27 cellular contexts compared by ENCODE assay signal in genomic region chr2:220654322-220654721, GRCh38.
DNase-seq lines count a peak whose midpoint lies in the region; ATAC-seq, FAIRE-seq and TF ChIP-seq lines count a peak whose summit lies in the region.
"Had no signal": no experiment of that assay in that cellular context is flagged by ENCODE, and none has a peak within 500 bp of the region (broad histone marks: within the 10 kb centered on the region; RNA-seq: fewer than 3 reads in every experiment).

No MANE protein-coding gene starts in this region.

- TF ChIP-seq EP300 in HepG2 (IDR thresholded peaks at IDR 0.05; ENCODE audit: low read depth in 2 of 2, low read length in 2 of 2) (no peak), HepG2 (CRISPR knock-in tag; IDR thresholded peaks at IDR 0.05; ENCODE audit: borderline replicate concordance) (no peak)

- H3K4me3 ChIP-seq in HepG2 (replicated peaks in 1 of 3; ENCODE audit: insufficient read depth in 1 of 3, low read depth in 2 of 3, low read length in 3 of 3) (no peak overlapping the region), right lobe of liver (no peak overlapping the region), small intestine (ENCODE audit: low read depth in 1 of 2, low read length in 2 of 2) (no peak overlapping the region), mesendoderm (ENCODE audit: low read length) (no peak overlapping the region)
- H3K4me3 ChIP-seq: BLaER1, GM12878 had no signal

- H3K4me2 ChIP-seq in HepG2 (ENCODE audit: low read depth, low read length) (no peak overlapping the region), mesendoderm (ENCODE audit: low read length) (no peak overlapping the region)
- H3K4me2 ChIP-seq: BLaER1 had no signal

- TF ChIP-seq RAD21 in HepG2 (CRISPR knock-in tag; IDR thresholded peaks at IDR 0.05), result no peak

- H3K27me3 ChIP-seq in HepG2 (ENCODE audit: control insufficient read depth in 1 of 2, insufficient read depth in 2 of 2, low read length in 2 of 2), result no peaks in the 10 kb centered on the region
- peaks cover 0 to 8% of the 10 kb centered on the region in 2 donors for H3K27me3 ChIP-seq in right lobe of liver
- H3K27me3 ChIP-seq in small intestine (ENCODE audit: control insufficient read depth in 2 of 2, insufficient read depth in 2 of 2, low read length in 2 of 2), result no peaks in the 10 kb centered on the region
- no peaks in the 10 kb centered on the region for H3K27me3 ChIP-seq in mesendoderm (ENCODE audit: insufficient read depth, low read length, poor library complexity)
- H3K27me3 ChIP-seq: BE2C, BLaER1 had no signal

- in situ Hi-C loops in HepG2 (cut with HindIII; ENCODE audit: extremely low pct_ligation_motif_present, low pct_unique_long_range_greater_than_20kb), result no loop called here

- CTCF ChIA-PET in HepG2 (lab: Yijun Ruan, JAX; ENCODE audit: low intra/inter-chr PET ratio, low total read pairs), result no interaction called here

- H3K27ac ChIP-seq in HepG2 (ENCODE audit: extremely low read length, insufficient read depth, low read length), result no peak overlapping the region
- H3K27ac ChIP-seq in right lobe of liver, result no peak overlapping the region
- no peak overlapping the region for H3K27ac ChIP-seq in small intestine (ENCODE audit: low read depth in 1 of 2, low read length in 1 of 2)
- H3K27ac ChIP-seq in mesendoderm (ENCODE audit: low read depth, low read length), result no peak overlapping the region
- H3K27ac ChIP-seq: BLaER1 had no signal

- no peaks in the 10 kb centered on the region for H3K4me1 ChIP-seq in HepG2 (ENCODE audit: insufficient read depth, low read length)
- H3K4me1 ChIP-seq in right lobe of liver, result no peaks in the 10 kb centered on the region
- H3K4me1 ChIP-seq in small intestine (ENCODE audit: control insufficient read depth in 2 of 2, insufficient read depth in 1 of 2, low read depth in 1 of 2, low read length in 1 of 2), result no peaks in the 10 kb centered on the region
- no peaks in the 10 kb centered on the region for H3K4me1 ChIP-seq in mesendoderm (ENCODE audit: control insufficient read depth, low read depth, low read length)
- H3K4me1 ChIP-seq: BE2C, BLaER1 had no signal

- no peak overlapping the region for H2BK5ac ChIP-seq in mesendoderm (ENCODE audit: low read length)

- TF ChIP-seq POLR2A in HepG2 (IDR thresholded peaks at IDR 0.05; ENCODE audit: insufficient read depth in 1 of 2, low read depth in 2 of 2, low read length in 2 of 2), result no peak
- TF ChIP-seq POLR2A in right lobe of liver (IDR thresholded peaks at IDR 0.05), result no peak

- H3K18ac ChIP-seq in mesendoderm (ENCODE audit: low read length), result no peak overlapping the region

- BruUV-seq in HepG2 (replicated peaks; lab: Mats Ljungman, UMichigan), result no TSS peak

- no peak overlapping the region for H4K5ac ChIP-seq in mesendoderm (ENCODE audit: low read length)

- H3K23ac ChIP-seq in mesendoderm (ENCODE audit: low read length), result no peak overlapping the region

- no peak overlapping the region for H4K8ac ChIP-seq in mesendoderm (ENCODE audit: low read depth, low read length)

- no peak for FAIRE-seq in HepG2 (lab: Jason Lieb, UNC)
- FAIRE-seq in small intestine (lab: Jason Lieb, UNC), result peak; percentile 36
- FAIRE-seq: GM12878, GM12892, GM18507 had no signal

- intact Hi-C loops in HepG2 (cut with micrococcal nuclease; ENCODE audit: unreplicated experiment), result no loop called here
- intact Hi-C loops in right lobe of liver (cut with DNase I), result no loop called here

- POLR2A ChIA-PET in HepG2 (lab: Yijun Ruan, JAX), result no interaction called here

- H3K4ac ChIP-seq in mesendoderm (ENCODE audit: low read depth, low read length), result no peak overlapping the region

- ATAC-seq in HepG2 (no peak), right lobe of liver (no peak), HG02852 (IDR thresholded peaks at IDR 0.05; ENCODE audit: unreplicated experiment) (no peak)
- ATAC-seq: GM12878 had no signal

- no peak overlapping the region for H3K56ac ChIP-seq in mesendoderm (ENCODE audit: low read length)

- TF ChIP-seq CTCF in HepG2 (CRISPR knock-in tag; IDR thresholded peaks at IDR 0.05) (no peak), right lobe of liver (IDR thresholded peaks at IDR 0.05) (no peak)

- whole genome bisulfite sequencing in HepG2 (ENCODE audit: low lambda C conversion rate), result 3% methylated on average over 3 of the region's 3 CpGs
- WGBS in right lobe of liver (ENCODE audit: insufficient coverage, low coverage, low lambda C conversion rate, missing lambda C conversion rate), result 49% methylated on average over 3 of the region's 3 CpGs
- WGBS in small intestine, 3 donors, result 84 to 85% (median 84%) methylated on average over 3 of the region's 3 CpGs
- 100% methylated on average over 2 of the region's 3 CpGs for WGBS in mesendoderm (ENCODE audit: extremely low coverage, insufficient coverage, low lambda C conversion rate)

- H3K79me2 ChIP-seq in HepG2 (ENCODE audit: insufficient read depth, low read length) (no peaks in the 10 kb centered on the region), mesendoderm (ENCODE audit: control insufficient read depth, insufficient read depth, low read length) (no peaks in the 10 kb centered on the region)

- DNase-seq in HepG2 (ENCODE audit: low spot score), result no peak
- DNase-seq in right lobe of liver, result no peak
- peak; percentile 52 to 69 for DNase-seq in NCI-H1930 (lab: John Stamatoyannopoulos, UW)
- peak; percentile 13 for DNase-seq in NCI-H226
- no peak for DNase-seq in small intestine
- DNase-seq in NCI-H748 treated with DMSO at 0.1 percent for 48 hours (lab: John Stamatoyannopoulos, UW), result no peak
- no peak for DNase-seq in mesendoderm
- DNase-seq: 8988T; ACHN; BE2C; C1 segment of cervical spinal cord; CD4-positive, alpha-beta memory T cell; CD4-positive, CD25-positive, alpha-beta regulatory T cell; CD8-positive, alpha-beta memory T cell; COR-L47; DMS 273 treated with DMSO at 0.1 percent for 48 hours; DMS153; DMS53; DMS79; DND-41; EL; GDM1 had no signal

- no peaks in the 10 kb centered on the region for H4K20me1 ChIP-seq in HepG2 (ENCODE audit: insufficient read depth, low read length)
- H4K20me1 ChIP-seq: BLaER1 had no signal

- H2BK15ac ChIP-seq in mesendoderm (replicated peaks; ENCODE audit: low read depth), result no peak overlapping the region

- H3K9ac ChIP-seq in HepG2 (ENCODE audit: insufficient read depth, low read depth, low read length) (no peak overlapping the region), mesendoderm (ENCODE audit: low read length) (no peak overlapping the region)
- H3K9ac ChIP-seq: BLaER1 had no signal

- no peak overlapping the region for H2AFZ ChIP-seq in HepG2 (ENCODE audit: low read length)

- H2BK120ac ChIP-seq in mesendoderm (ENCODE audit: low read depth, low read length), result no peak overlapping the region

- H3K9me3 ChIP-seq in HepG2 (ENCODE audit: low read length), result no peaks in the 10 kb centered on the region
- no peaks in the 10 kb centered on the region for H3K9me3 ChIP-seq in right lobe of liver
- no peaks in the 10 kb centered on the region for H3K9me3 ChIP-seq in small intestine (ENCODE audit: control insufficient read depth, low read depth)
- H3K9me3 ChIP-seq: BE2C, BLaER1 had no signal

- H3K36me3 ChIP-seq in HepG2 (replicated peaks in 1 of 2; ENCODE audit: control insufficient read depth in 1 of 2, insufficient read depth in 2 of 2, low read length in 2 of 2) (no peaks in the 10 kb centered on the region), right lobe of liver (no peaks in the 10 kb centered on the region), small intestine (ENCODE audit: control insufficient read depth in 2 of 2, insufficient read depth in 2 of 2, low read length in 2 of 2) (no peaks in the 10 kb centered on the region), mesendoderm (ENCODE audit: control insufficient read depth, insufficient read depth, low read length) (no peaks in the 10 kb centered on the region)
- H3K36me3 ChIP-seq: BE2C, BLaER1 had no signal

- no peaks in the 10 kb centered on the region for H3K79me1 ChIP-seq in mesendoderm (ENCODE audit: low read length)

- no peak overlapping the region for H2AK5ac ChIP-seq in mesendoderm (ENCODE audit: low read length)

TF ChIP-seq in HepG2, 621 proteins besides CTCF, POLR2A, EP300 and RAD21 (continues in another document):
- TF ChIP-seq RARA (CRISPR knock-in tag; IDR thresholded peaks at IDR 0.05) (no peak), EED (CRISPR knock-in tag; IDR thresholded peaks at IDR 0.05) (no peak), FOXP1 (IDR thresholded peaks at IDR 0.05) (no peak), FOXP1 (CRISPR knock-in tag; IDR thresholded peaks at IDR 0.05) (no peak), KAT8 (CRISPR knock-in tag; IDR thresholded peaks at IDR 0.05) (no peak), ZNF549 (CRISPR knock-in tag; IDR thresholded peaks at IDR 0.05) (no peak), MAFK (conservative IDR thresholded peaks at IDR 0.05 in 1 of 2, IDR thresholded peaks at IDR 0.05 in 1 of 2; ENCODE audit: low read length in 2 of 2) (peak; percentile 40 to 67; a peak in 3 of 4 replicates), LCORL (IDR thresholded peaks at IDR 0.05) (no peak), LCORL (CRISPR knock-in tag; IDR thresholded peaks at IDR 0.05) (no peak), ZNF12 (CRISPR knock-in tag; IDR thresholded peaks at IDR 0.05) (no peak), FOXC1 (CRISPR knock-in tag; IDR thresholded peaks at IDR 0.05; ENCODE audit: borderline replicate concordance) (no peak), YY1 (IDR thresholded peaks at IDR 0.05; ENCODE audit: insufficient read depth, insufficient replicate concordance, low read depth, low read length) (no peak), SRSF9 (IDR thresholded peaks at IDR 0.05; ENCODE audit: borderline replicate concordance, insufficient read depth, low read depth, low read length, poor library complexity, severe bottlenecking) (no peak), ZNF792 (CRISPR knock-in tag; IDR thresholded peaks at IDR 0.05) (no peak), ZBTB10 (CRISPR knock-in tag; IDR thresholded peaks at IDR 0.05; ENCODE audit: borderline replicate concordance) (no peak)

Comparison
In these comparisons a context has a peak if more than half of its experiments do, and no peak if none do; other contexts are left out.
1. DNase-seq: peak in NCI-H1930 (2 of 2) and NCI-H226 (single experiment); none in HepG2 (single experiment), right lobe of liver (0 of 3), small intestine (single experiment), NCI-H748 treated with DMSO at 0.1 percent for 48 hours (single experiment) and mesendoderm (single experiment).